In genomic region chr4:59126159-59126558, GRCh38 we compare ENCODE assay signal across 26 cellular contexts.
DNase-seq lines count a peak whose midpoint lies in the region; ATAC-seq, FAIRE-seq and TF ChIP-seq lines count a peak whose summit lies in the region.
"Had no signal": no experiment of that assay in that cellular context is flagged by ENCODE, and none has a peak within 500 bp of the region (broad histone marks: within the 10 kb centered on the region; RNA-seq: fewer than 3 reads in every experiment).

No MANE protein-coding gene starts in this region.

- TF ChIP-seq POLR2A in HepG2 (IDR thresholded peaks at IDR 0.05; ENCODE audit: insufficient read depth in 1 of 2, low read depth in 2 of 2, low read length in 2 of 2) (no peak), right lobe of liver (IDR thresholded peaks at IDR 0.05) (no peak), H1 (IDR thresholded peaks at IDR 0.05; ENCODE audit: control extremely low read depth in 1 of 2, low read depth in 2 of 2, low read length in 2 of 2) (no peak), GM12892 (IDR thresholded peaks at IDR 0.05; ENCODE audit: low read depth, low read length) (no peak)

- no peaks in the 10 kb centered on the region for H3K9me2 ChIP-seq in Karpas-422 (replicated peaks; ENCODE audit: insufficient read depth, low read length)

- DNase-seq in HepG2 (ENCODE audit: low spot score), result no peak
- DNase-seq in right lobe of liver, result no peak
- DNase-seq in H1 (ENCODE audit: low read depth in 1 of 2, low spot score in 2 of 2), result no peak
- DNase-seq in GM12892 (ENCODE audit: insufficient read length), result no peak
- DNase-seq in effector CD8-positive, alpha-beta T cell (lab: John Stamatoyannopoulos, UW), result no peak
- DNase-seq in Karpas-422, result no peak
- DNase-seq: 8988T; ACHN; BE2C; C1 segment of cervical spinal cord; CD4-positive, alpha-beta memory T cell; CD4-positive, CD25-positive, alpha-beta regulatory T cell; CD8-positive, alpha-beta memory T cell; COR-L47; DMS 273 treated with DMSO at 0.1 percent for 48 hours; DMS153; DMS53; DMS79; DND-41; EL; GDM1 had no signal

- TF ChIP-seq CTCF in HepG2 (CRISPR knock-in tag; IDR thresholded peaks at IDR 0.05) (no peak), right lobe of liver (IDR thresholded peaks at IDR 0.05) (no peak), H1 (IDR thresholded peaks at IDR 0.05; ENCODE audit: control extremely low read depth in 1 of 3, insufficient read depth in 1 of 3, low read depth in 1 of 3, low read length in 3 of 3) (no peak)

- H2BK20ac ChIP-seq in H1 (ENCODE audit: low read length), result no peak overlapping the region

- POLR2A ChIA-PET in HepG2 (lab: Yijun Ruan, JAX) (no interaction called here), H1 (lab: Charles Lee; ENCODE audit: partially characterized antibody) (no interaction called here)

- no peaks in the 10 kb centered on the region for H3K79me2 ChIP-seq in HepG2 (ENCODE audit: insufficient read depth, low read length)
- H3K79me2 ChIP-seq in H1 (ENCODE audit: control insufficient read depth in 1 of 2, insufficient read depth in 2 of 2, low read length in 2 of 2), result no peaks in the 10 kb centered on the region
- no peaks in the 10 kb centered on the region for H3K79me2 ChIP-seq in Karpas-422 (ENCODE audit: low read length)

- no TSS peak for BruUV-seq in HepG2 (replicated peaks; lab: Mats Ljungman, UMichigan)

- no peak overlapping the region for H3K4me2 ChIP-seq in HepG2 (ENCODE audit: low read depth, low read length)
- no peak overlapping the region for H3K4me2 ChIP-seq in H1 (ENCODE audit: insufficient read depth in 1 of 2, low read depth in 2 of 2, low read length in 2 of 2)
- no peak overlapping the region for H3K4me2 ChIP-seq in Karpas-422 (ENCODE audit: low read depth, low read length, poor library complexity, severe bottlenecking)
- H3K4me2 ChIP-seq: BLaER1 had no signal

- no peaks in the 10 kb centered on the region; the same call in 1 of the 2 replicates for H3K23me2 ChIP-seq in H1 (ENCODE audit: low read depth, low read length)

- intact Hi-C loops in HepG2 (cut with micrococcal nuclease; ENCODE audit: unreplicated experiment), result no loop called here
- intact Hi-C loops in right lobe of liver (cut with DNase I), result no loop called here

- CTCF ChIA-PET in HepG2 (lab: Yijun Ruan, JAX; ENCODE audit: low intra/inter-chr PET ratio, low total read pairs), result no interaction called here
- CTCF ChIA-PET in H1 (lab: Charles Lee; ENCODE audit: partially characterized antibody), result no interaction called here

- H3K9ac ChIP-seq in HepG2 (ENCODE audit: insufficient read depth, low read depth, low read length) (no peak overlapping the region), H1 (replicated peaks in 1 of 4; ENCODE audit: extremely low read depth in 1 of 4, low read depth in 3 of 4, low read length in 3 of 4) (no peak overlapping the region), Karpas-422 (ENCODE audit: low read length) (no peak overlapping the region)
- H3K9ac ChIP-seq: BLaER1 had no signal

- no peak overlapping the region for H2BK12ac ChIP-seq in H1 (ENCODE audit: low read depth, low read length)

- no peak overlapping the region for H3K14ac ChIP-seq in H1 (ENCODE audit: insufficient read length)

- WGBS in HepG2 (ENCODE audit: low lambda C conversion rate), result 15% methylated on average over 4 of the region's 4 CpGs
- WGBS in right lobe of liver (ENCODE audit: insufficient coverage, low coverage, low lambda C conversion rate, missing lambda C conversion rate), result 40% methylated on average over 4 of the region's 4 CpGs
- 90% methylated on average over 4 of the region's 4 CpGs; no CpG with 5 or more reads in 1 of the 2 experiments for WGBS in H1 (ENCODE audit: extremely low coverage in 1 of 2, insufficient coverage in 1 of 2, insufficient read length in 1 of 2, insufficient replicate concordance in 2 of 2, low coverage in 1 of 2, low lambda C conversion rate in 2 of 2, missing lambda C conversion rate in 1 of 2), 2 experiments

- H3K18ac ChIP-seq in H1 (ENCODE audit: extremely low read depth, low read length), result no peak overlapping the region

- no peak overlapping the region for H2AFZ ChIP-seq in HepG2 (ENCODE audit: low read length)
- no peak overlapping the region for H2AFZ ChIP-seq in H1 (ENCODE audit: low read length)
- no peak overlapping the region for H2AFZ ChIP-seq in Karpas-422 (ENCODE audit: low read length)

- no peak overlapping the region for H3K23ac ChIP-seq in H1 (ENCODE audit: insufficient read length)

- ATAC-seq in HepG2 (no peak), right lobe of liver (no peak)
- ATAC-seq: GM12878 had no signal

- H3K9me3 ChIP-seq in HepG2 (ENCODE audit: low read length) (no peaks in the 10 kb centered on the region), right lobe of liver (no peaks in the 10 kb centered on the region), H1 (ENCODE audit: insufficient read depth in 2 of 2, low read depth in 1 of 2, low read length in 1 of 2) (no peaks in the 10 kb centered on the region), Karpas-422 (ENCODE audit: low read length) (peaks cover 35% of the 10 kb centered on the region)
- H3K9me3 ChIP-seq: BE2C, BLaER1 had no signal

- in situ Hi-C loops in HepG2 (cut with HindIII; ENCODE audit: extremely low pct_ligation_motif_present, low pct_unique_long_range_greater_than_20kb), result no loop called here

- H3K36me3 ChIP-seq in HepG2 (replicated peaks in 1 of 2; ENCODE audit: control insufficient read depth in 1 of 2, insufficient read depth in 2 of 2, low read length in 2 of 2) (no peaks in the 10 kb centered on the region), right lobe of liver (no peaks in the 10 kb centered on the region), H1 (ENCODE audit: control insufficient read depth in 2 of 4, insufficient read depth in 4 of 4, low read length in 3 of 4) (no peaks in the 10 kb centered on the region), Karpas-422 (ENCODE audit: insufficient read depth, low read length) (no peaks in the 10 kb centered on the region)
- H3K36me3 ChIP-seq: BE2C, BLaER1 had no signal

- no peak overlapping the region for H3K56ac ChIP-seq in H1 (replicated peaks; ENCODE audit: insufficient read length, low read depth, low read length)

- H3K4me3 ChIP-seq in HepG2 (replicated peaks in 1 of 3; ENCODE audit: insufficient read depth in 1 of 3, low read depth in 2 of 3, low read length in 3 of 3) (no peak overlapping the region), right lobe of liver (no peak overlapping the region), H1 (ENCODE audit: extremely low read depth in 1 of 4, insufficient read depth in 2 of 4, low read depth in 3 of 4, low read length in 4 of 4) (no peak overlapping the region), Karpas-422 (ENCODE audit: low read length) (no peak overlapping the region)
- H3K4me3 ChIP-seq: BLaER1, GM12878 had no signal

- no peaks in the 10 kb centered on the region for H3K27me3 ChIP-seq in HepG2 (ENCODE audit: control insufficient read depth in 1 of 2, insufficient read depth in 2 of 2, low read length in 2 of 2)
- no peaks in the 10 kb centered on the region for H3K27me3 ChIP-seq in right lobe of liver
- peaks cover 0 to 2% (median 0%) of the 10 kb centered on the region in 4 experiments; a peak in 1 of 7 replicates for H3K27me3 ChIP-seq in H1 (replicated peaks in 1 of 4; ENCODE audit: control insufficient read depth in 3 of 4, extremely low read depth in 1 of 4, insufficient read depth in 3 of 4, low read length in 3 of 4)
- no peaks in the 10 kb centered on the region for H3K27me3 ChIP-seq in Karpas-422 (ENCODE audit: low read length)
- H3K27me3 ChIP-seq: BE2C, BLaER1 had no signal

- no peak overlapping the region for H3K27ac ChIP-seq in HepG2 (ENCODE audit: extremely low read length, insufficient read depth, low read length)
- no peak overlapping the region for H3K27ac ChIP-seq in right lobe of liver
- H3K27ac ChIP-seq in H1 (ENCODE audit: low read depth, low read length), result no peak overlapping the region
- no peak overlapping the region for H3K27ac ChIP-seq in Karpas-422 (ENCODE audit: low read length)
- H3K27ac ChIP-seq: BLaER1 had no signal

- H2BK15ac ChIP-seq in H1 (ENCODE audit: low read length), result no peak overlapping the region

- H3K4me1 ChIP-seq in HepG2 (ENCODE audit: insufficient read depth, low read length), result no peaks in the 10 kb centered on the region
- no peaks in the 10 kb centered on the region for H3K4me1 ChIP-seq in right lobe of liver
- no peaks in the 10 kb centered on the region for H3K4me1 ChIP-seq in H1 (replicated peaks in 1 of 4; ENCODE audit: control insufficient read depth in 3 of 4, insufficient read depth in 4 of 4, low read length in 3 of 4)
- H3K4me1 ChIP-seq in Karpas-422 (ENCODE audit: low read length), result no peaks in the 10 kb centered on the region
- H3K4me1 ChIP-seq: BE2C, BLaER1 had no signal

- no peaks in the 10 kb centered on the region for H3K79me1 ChIP-seq in H1 (ENCODE audit: low read depth, low read length)

- H2BK120ac ChIP-seq in H1 (replicated peaks; ENCODE audit: low read depth, low read length), result no peak overlapping the region

- no peak overlapping the region for H2BK5ac ChIP-seq in H1 (ENCODE audit: low read depth, low read length)

- no peak overlapping the region for H2AK5ac ChIP-seq in H1 (ENCODE audit: low read depth, low read length)

- H4K20me1 ChIP-seq in HepG2 (ENCODE audit: insufficient read depth, low read length) (no peaks in the 10 kb centered on the region), H1 (replicated peaks in 1 of 2; ENCODE audit: control insufficient read depth in 1 of 2, insufficient read depth in 2 of 2, low read length in 2 of 2) (no peaks in the 10 kb centered on the region), Karpas-422 (ENCODE audit: insufficient read depth, low read depth, low read length) (no peaks in the 10 kb centered on the region)
- H4K20me1 ChIP-seq: BLaER1 had no signal

- TF ChIP-seq RAD21 in HepG2 (CRISPR knock-in tag; IDR thresholded peaks at IDR 0.05) (no peak), Ishikawa (IDR thresholded peaks at IDR 0.05; ENCODE audit: low read depth) (no peak), H1 (IDR thresholded peaks at IDR 0.05 in 1 of 2, conservative IDR thresholded peaks at IDR 0.05 in 1 of 2; ENCODE audit: low read depth in 2 of 2, low read length in 2 of 2) (no peak)

- H4K91ac ChIP-seq in H1 (replicated peaks; ENCODE audit: insufficient read length, low read length), result no peak overlapping the region

- TF ChIP-seq EP300 in HepG2 (IDR thresholded peaks at IDR 0.05; ENCODE audit: low read depth in 2 of 2, low read length in 2 of 2), result no peak
- TF ChIP-seq EP300 in HepG2 (CRISPR knock-in tag; IDR thresholded peaks at IDR 0.05; ENCODE audit: borderline replicate concordance), result no peak
- no peak for TF ChIP-seq EP300 in Ishikawa (IDR thresholded peaks at IDR 0.05; ENCODE audit: borderline replicate concordance)
- no peak for TF ChIP-seq EP300 in H1 (IDR thresholded peaks at IDR 0.05; ENCODE audit: borderline replicate concordance in 1 of 2, low read depth in 2 of 2, low read length in 2 of 2)

- no peak overlapping the region for H4K5ac ChIP-seq in H1 (ENCODE audit: insufficient read length, low read depth, low read length)

- no peak for FAIRE-seq in HepG2 (lab: Jason Lieb, UNC)
- FAIRE-seq in H1 (lab: Jason Lieb, UNC), result no peak
- FAIRE-seq in GM12892 (lab: Jason Lieb, UNC), result no peak
- FAIRE-seq: A204.1, GM12878, GM19239 had no signal

- no peak overlapping the region for H3K4ac ChIP-seq in H1 (replicated peaks; ENCODE audit: insufficient read length, low read depth, low read length)

- H4K8ac ChIP-seq in H1 (ENCODE audit: extremely low read depth, insufficient read depth, low read length), result no peak overlapping the region

TF ChIP-seq in Ishikawa, 13 proteins besides CTCF, POLR2A, EP300 and RAD21 (continues in another document):
- no peak for TF ChIP-seq ZBTB7A (IDR thresholded peaks at IDR 0.05; ENCODE audit: low read depth)

Comparison
In these comparisons a context has a peak if more than half of its experiments do, and no peak if none do; other contexts are left out.
1. Of the 41 proteins assayed by ChIP-seq in both HepG2 and H1: peak only in HepG2: none; only in H1: none; in both: CEBPB; in neither: 40.